ENCODE assay signal across 1 cellular context in the genomic region with DNA sequence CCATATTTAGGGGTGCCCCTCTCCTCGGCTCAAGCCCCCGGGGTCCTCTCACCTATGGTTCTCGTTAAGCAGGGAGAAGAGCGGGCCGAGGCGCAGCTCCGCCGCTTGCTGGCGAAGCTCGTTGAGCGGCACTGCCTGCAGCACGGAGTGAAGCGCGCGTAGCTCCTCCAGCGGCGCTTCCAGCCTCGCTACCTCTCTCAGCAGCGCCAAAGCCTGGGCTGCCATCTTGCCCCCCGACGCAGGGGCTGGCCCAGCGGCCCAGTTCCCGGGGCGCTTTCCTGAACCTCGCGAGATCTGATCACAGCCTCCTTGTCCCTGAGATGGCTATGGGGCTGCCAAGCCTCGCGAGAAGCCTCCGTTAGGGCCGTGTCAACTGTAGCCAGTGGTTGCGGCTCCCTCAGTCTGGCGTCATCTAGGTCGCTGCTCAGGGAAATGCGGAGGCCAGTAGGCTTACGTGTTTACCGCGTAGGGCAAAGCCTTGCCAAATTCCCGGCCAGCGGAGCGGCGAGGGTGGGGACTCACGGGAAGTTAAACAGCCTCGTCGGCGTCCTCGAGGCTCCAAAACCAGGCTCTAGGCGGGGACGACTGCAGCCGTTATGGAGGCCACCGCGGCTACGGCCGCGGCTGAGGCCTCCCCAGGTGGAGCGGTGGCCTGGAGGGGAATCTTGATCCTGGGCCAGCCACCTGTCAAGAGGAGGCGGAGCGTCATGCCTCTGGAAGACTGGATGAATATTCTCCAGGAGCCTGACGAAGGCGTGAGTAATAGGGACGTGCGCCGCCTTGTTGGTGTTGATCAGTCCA.
TF ChIP-seq lines count a peak whose summit lies in the region.

A gene (minus strand): TSS at position 238 of the 801 bp plus-strand sequence. CDS start 13 bp downstream, at position 225.

TF ChIP-seq in HepG2, 621 proteins besides CTCF, POLR2A, EP300 and RAD21 (continued from another document):
- TF ChIP-seq, protein P1, sequence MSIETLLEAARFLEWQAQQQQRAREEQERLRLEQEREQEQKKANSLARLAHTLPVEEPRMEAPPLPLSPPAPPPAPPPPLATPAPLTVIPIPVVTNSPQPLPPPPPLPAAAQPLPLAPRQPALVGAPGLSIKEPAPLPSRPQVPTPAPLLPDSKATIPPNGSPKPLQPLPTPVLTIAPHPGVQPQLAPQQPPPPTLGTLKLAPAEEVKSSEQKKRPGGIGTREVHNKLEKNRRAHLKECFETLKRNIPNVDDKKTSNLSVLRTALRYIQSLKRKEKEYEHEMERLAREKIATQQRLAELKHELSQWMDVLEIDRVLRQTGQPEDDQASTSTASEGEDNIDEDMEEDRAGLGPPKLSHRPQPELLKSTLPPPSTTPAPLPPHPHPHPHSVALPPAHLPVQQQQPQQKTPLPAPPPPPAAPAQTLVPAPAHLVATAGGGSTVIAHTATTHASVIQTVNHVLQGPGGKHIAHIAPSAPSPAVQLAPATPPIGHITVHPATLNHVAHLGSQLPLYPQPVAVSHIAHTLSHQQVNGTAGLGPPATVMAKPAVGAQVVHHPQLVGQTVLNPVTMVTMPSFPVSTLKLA (IDR thresholded peaks at IDR 0.05): no peak
- TF ChIP-seq, protein P2, sequence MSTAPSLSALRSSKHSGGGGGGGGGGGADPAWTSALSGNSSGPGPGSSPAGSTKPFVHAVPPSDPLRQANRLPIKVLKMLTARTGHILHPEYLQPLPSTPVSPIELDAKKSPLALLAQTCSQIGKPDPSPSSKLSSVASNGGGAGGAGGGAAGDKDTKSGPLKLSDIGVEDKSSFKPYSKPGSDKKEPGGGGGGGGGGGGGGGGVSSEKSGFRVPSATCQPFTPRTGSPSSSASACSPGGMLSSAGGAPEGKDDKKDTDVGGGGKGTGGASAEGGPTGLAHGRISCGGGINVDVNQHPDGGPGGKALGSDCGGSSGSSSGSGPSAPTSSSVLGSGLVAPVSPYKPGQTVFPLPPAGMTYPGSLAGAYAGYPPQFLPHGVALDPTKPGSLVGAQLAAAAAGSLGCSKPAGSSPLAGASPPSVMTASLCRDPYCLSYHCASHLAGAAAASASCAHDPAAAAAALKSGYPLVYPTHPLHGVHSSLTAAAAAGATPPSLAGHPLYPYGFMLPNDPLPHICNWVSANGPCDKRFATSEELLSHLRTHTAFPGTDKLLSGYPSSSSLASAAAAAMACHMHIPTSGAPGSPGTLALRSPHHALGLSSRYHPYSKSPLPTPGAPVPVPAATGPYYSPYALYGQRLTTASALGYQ (CRISPR knock-in tag; IDR thresholded peaks at IDR 0.05): 0 out of 2 replicates have a peak, but pooled peaks have one; percentile 11
- TF ChIP-seq ZNF10 (CRISPR knock-in tag; IDR thresholded peaks at IDR 0.05; ENCODE audit: borderline replicate concordance, low read depth): no peak
- TF ChIP-seq SALL2 (CRISPR knock-in tag; IDR thresholded peaks at IDR 0.05): peak; percentile 80; the same call in 1 of the 2 replicates
- no peak for TF ChIP-seq SIN3A (IDR thresholded peaks at IDR 0.05; ENCODE audit: borderline replicate concordance, low read depth, low read length)
- TF ChIP-seq, protein P3, sequence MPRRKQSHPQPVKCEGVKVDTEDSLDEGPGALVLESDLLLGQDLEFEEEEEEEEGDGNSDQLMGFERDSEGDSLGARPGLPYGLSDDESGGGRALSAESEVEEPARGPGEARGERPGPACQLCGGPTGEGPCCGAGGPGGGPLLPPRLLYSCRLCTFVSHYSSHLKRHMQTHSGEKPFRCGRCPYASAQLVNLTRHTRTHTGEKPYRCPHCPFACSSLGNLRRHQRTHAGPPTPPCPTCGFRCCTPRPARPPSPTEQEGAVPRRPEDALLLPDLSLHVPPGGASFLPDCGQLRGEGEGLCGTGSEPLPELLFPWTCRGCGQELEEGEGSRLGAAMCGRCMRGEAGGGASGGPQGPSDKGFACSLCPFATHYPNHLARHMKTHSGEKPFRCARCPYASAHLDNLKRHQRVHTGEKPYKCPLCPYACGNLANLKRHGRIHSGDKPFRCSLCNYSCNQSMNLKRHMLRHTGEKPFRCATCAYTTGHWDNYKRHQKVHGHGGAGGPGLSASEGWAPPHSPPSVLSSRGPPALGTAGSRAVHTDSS (CRISPR knock-in tag; conservative IDR thresholded peaks at IDR 0.05): no peak
- TF ChIP-seq ZNF616 (CRISPR knock-in tag; IDR thresholded peaks at IDR 0.05; ENCODE audit: low read depth): peak; percentile 64; the same call in 1 of the 2 replicates
- TF ChIP-seq, protein P4, sequence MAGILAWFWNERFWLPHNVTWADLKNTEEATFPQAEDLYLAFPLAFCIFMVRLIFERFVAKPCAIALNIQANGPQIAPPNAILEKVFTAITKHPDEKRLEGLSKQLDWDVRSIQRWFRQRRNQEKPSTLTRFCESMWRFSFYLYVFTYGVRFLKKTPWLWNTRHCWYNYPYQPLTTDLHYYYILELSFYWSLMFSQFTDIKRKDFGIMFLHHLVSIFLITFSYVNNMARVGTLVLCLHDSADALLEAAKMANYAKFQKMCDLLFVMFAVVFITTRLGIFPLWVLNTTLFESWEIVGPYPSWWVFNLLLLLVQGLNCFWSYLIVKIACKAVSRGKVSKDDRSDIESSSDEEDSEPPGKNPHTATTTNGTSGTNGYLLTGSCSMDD (CRISPR knock-in tag; IDR thresholded peaks at IDR 0.05): no peak
- TF ChIP-seq PHF20 (CRISPR knock-in tag; IDR thresholded peaks at IDR 0.05): peak; percentile 70
- no peak for TF ChIP-seq KLF9 (CRISPR knock-in tag; IDR thresholded peaks at IDR 0.05; ENCODE audit: low read depth)
- TF ChIP-seq TAF1 (CRISPR knock-in tag; IDR thresholded peaks at IDR 0.05): peak; percentile 94
- no peak for TF ChIP-seq FOXP1 (IDR thresholded peaks at IDR 0.05)
- TF ChIP-seq FOXP1 (CRISPR knock-in tag; IDR thresholded peaks at IDR 0.05): no peak
- no peak for TF ChIP-seq CC2D1A (CRISPR knock-in tag; IDR thresholded peaks at IDR 0.05)
- TF ChIP-seq ZNF33A (CRISPR knock-in tag; IDR thresholded peaks at IDR 0.05; ENCODE audit: borderline replicate concordance): no peak
- TF ChIP-seq ZNF7 (CRISPR knock-in tag; IDR thresholded peaks at IDR 0.05): no peak
- no peak for TF ChIP-seq HCFC1 (IDR thresholded peaks at IDR 0.05; ENCODE audit: low read depth, low read length)
- TF ChIP-seq HMG20B (CRISPR knock-in tag; conservative IDR thresholded peaks at IDR 0.05): no peak
- TF ChIP-seq, protein P5, sequence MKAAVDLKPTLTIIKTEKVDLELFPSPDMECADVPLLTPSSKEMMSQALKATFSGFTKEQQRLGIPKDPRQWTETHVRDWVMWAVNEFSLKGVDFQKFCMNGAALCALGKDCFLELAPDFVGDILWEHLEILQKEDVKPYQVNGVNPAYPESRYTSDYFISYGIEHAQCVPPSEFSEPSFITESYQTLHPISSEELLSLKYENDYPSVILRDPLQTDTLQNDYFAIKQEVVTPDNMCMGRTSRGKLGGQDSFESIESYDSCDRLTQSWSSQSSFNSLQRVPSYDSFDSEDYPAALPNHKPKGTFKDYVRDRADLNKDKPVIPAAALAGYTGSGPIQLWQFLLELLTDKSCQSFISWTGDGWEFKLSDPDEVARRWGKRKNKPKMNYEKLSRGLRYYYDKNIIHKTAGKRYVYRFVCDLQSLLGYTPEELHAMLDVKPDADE (CRISPR knock-in tag; IDR thresholded peaks at IDR 0.05): no peak
- peak; percentile 31 for TF ChIP-seq SOX5 (CRISPR knock-in tag; IDR thresholded peaks at IDR 0.05; ENCODE audit: borderline replicate concordance)
- TF ChIP-seq, protein P6, sequence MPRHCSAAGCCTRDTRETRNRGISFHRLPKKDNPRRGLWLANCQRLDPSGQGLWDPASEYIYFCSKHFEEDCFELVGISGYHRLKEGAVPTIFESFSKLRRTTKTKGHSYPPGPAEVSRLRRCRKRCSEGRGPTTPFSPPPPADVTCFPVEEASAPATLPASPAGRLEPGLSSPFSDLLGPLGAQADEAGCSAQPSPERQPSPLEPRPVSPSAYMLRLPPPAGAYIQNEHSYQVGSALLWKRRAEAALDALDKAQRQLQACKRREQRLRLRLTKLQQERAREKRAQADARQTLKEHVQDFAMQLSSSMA (CRISPR knock-in tag; IDR thresholded peaks at IDR 0.05): peak; percentile 75; the same call in 1 of the 2 replicates
- peak; percentile 90 for TF ChIP-seq HIVEP1 (CRISPR knock-in tag; IDR thresholded peaks at IDR 0.05)
- TF ChIP-seq, protein P7, sequence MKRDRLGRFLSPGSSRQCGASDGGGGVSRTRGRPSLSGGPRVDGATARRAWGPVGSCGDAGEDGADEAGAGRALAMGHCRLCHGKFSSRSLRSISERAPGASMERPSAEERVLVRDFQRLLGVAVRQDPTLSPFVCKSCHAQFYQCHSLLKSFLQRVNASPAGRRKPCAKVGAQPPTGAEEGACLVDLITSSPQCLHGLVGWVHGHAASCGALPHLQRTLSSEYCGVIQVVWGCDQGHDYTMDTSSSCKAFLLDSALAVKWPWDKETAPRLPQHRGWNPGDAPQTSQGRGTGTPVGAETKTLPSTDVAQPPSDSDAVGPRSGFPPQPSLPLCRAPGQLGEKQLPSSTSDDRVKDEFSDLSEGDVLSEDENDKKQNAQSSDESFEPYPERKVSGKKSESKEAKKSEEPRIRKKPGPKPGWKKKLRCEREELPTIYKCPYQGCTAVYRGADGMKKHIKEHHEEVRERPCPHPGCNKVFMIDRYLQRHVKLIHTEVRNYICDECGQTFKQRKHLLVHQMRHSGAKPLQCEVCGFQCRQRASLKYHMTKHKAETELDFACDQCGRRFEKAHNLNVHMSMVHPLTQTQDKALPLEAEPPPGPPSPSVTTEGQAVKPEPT (CRISPR knock-in tag; IDR thresholded peaks at IDR 0.05; ENCODE audit: low read depth): peak; percentile 62; the same call in 1 of the 2 replicates
- no peak for TF ChIP-seq HNRNPL (IDR thresholded peaks at IDR 0.05; ENCODE audit: low read depth, low read length)
- TF ChIP-seq, protein P8, sequence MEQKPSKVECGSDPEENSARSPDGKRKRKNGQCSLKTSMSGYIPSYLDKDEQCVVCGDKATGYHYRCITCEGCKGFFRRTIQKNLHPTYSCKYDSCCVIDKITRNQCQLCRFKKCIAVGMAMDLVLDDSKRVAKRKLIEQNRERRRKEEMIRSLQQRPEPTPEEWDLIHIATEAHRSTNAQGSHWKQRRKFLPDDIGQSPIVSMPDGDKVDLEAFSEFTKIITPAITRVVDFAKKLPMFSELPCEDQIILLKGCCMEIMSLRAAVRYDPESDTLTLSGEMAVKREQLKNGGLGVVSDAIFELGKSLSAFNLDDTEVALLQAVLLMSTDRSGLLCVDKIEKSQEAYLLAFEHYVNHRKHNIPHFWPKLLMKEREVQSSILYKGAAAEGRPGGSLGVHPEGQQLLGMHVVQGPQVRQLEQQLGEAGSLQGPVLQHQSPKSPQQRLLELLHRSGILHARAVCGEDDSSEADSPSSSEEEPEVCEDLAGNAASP (CRISPR knock-in tag; IDR thresholded peaks at IDR 0.05; ENCODE audit: borderline replicate concordance): no peak
- TF ChIP-seq GTF2F1 (IDR thresholded peaks at IDR 0.05; ENCODE audit: low read length): peak; percentile 75; the same call in 1 of the 2 replicates
- peak; percentile 10 for TF ChIP-seq CBX1 (IDR thresholded peaks at IDR 0.05; ENCODE audit: low read depth)
- TF ChIP-seq ZNF672 (CRISPR knock-in tag; IDR thresholded peaks at IDR 0.05): no peak
- TF ChIP-seq NFYC (CRISPR knock-in tag; IDR thresholded peaks at IDR 0.05): peak; percentile 63
- no peak; the same call in 1 of the 2 replicates for TF ChIP-seq SRY (CRISPR knock-in tag; IDR thresholded peaks at IDR 0.05)
- TF ChIP-seq KLF6 (CRISPR knock-in tag; IDR thresholded peaks at IDR 0.05): no peak
- TF ChIP-seq NR2C2 (CRISPR knock-in tag; IDR thresholded peaks at IDR 0.05; ENCODE audit: borderline replicate concordance): peak; percentile 54
